In the genomic region with DNA sequence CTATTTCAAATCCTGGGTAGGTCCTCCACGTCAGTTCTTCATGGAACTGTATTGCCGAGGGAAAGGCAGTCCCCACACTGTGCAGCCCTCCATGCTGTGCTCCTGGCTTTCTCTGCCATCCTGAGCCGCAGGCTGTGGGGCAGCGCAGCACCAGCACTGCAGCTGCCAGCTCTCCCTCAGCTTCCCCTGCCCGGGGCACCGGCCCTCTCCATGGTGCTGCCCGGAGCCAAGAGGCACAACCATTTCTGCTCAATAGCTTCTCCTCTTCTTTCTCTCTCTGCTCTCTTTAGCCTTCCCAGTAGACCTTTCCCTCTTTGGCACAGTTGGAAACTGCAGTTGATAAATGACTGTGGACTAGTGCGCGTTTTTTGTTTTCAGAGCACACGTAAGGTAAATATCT, we compare ENCODE assay signal across 16 cellular contexts. TPM values are rescaled to one million over a fixed set of nuclear protein-coding genes. Genes with fewer than 3 reads are reported as not detected.
A peak's percentile ranks its signal among the peaks of the same experiment; 100 is the strongest.
DNase-seq lines count a peak whose midpoint lies in the region; ATAC-seq and TF ChIP-seq lines count a peak whose summit lies in the region.
"Had no signal": no experiment of that assay in that cellular context is flagged by ENCODE, and none has a peak within 500 bp of the region (broad histone marks: within the 10 kb centered on the region; RNA-seq: fewer than 3 reads in every experiment).

No MANE protein-coding gene starts in this region.

- H3K9me3 ChIP-seq in liver (ENCODE audit: control insufficient read depth in 4 of 4, low read length in 3 of 4) (no peaks in the 10 kb centered on the region), thyroid gland (no peaks in the 10 kb centered on the region)

- CTCF ChIA-PET in activated CD4-positive, alpha-beta T cell treated with anti-CD3 and anti-CD28 coated beads, Interleukin-2, amount 10 ng/mL, durations not matched to agents 7 days and 5 days (lab: Charles Lee) = no interaction called here

- no peak overlapping the region for H3K9ac ChIP-seq in liver (ENCODE audit: low read depth in 1 of 2, low read length in 2 of 2)

- no peak for TF ChIP-seq CTCF in brain (conservative IDR thresholded peaks at IDR 0.05)
- no peak for TF ChIP-seq CTCF in liver (IDR thresholded peaks at IDR 0.05; ENCODE audit: low read depth, low read length, missing input control)
- TF ChIP-seq CTCF in thyroid gland (IDR thresholded peaks at IDR 0.05) = no peak

- peak in 1 of 2 donors; percentile 23 for TF ChIP-seq RAD21 in liver (IDR thresholded peaks at IDR 0.05)

- peaks cover 3% of the 10 kb centered on the region for H3K4me1 Mint-ChIP-seq in activated CD4-positive, alpha-beta T cell treated with anti-CD3 and anti-CD28 coated beads, Interleukin-2, amount 10 ng/mL, durations not matched to agents 7 days and 5 days
- peaks cover 16% of the 10 kb centered on the region for H3K4me1 Mint-ChIP-seq in brain
- H3K4me1 Mint-ChIP-seq: activated CD4-positive, alpha-beta T cell treated with anti-CD3 and anti-CD28 coated beads for 36 hours had no signal

- peaks cover 46% of the 10 kb centered on the region for H3K36me3 Mint-ChIP-seq in activated CD4-positive, alpha-beta T cell treated with anti-CD3 and anti-CD28 coated beads, Interleukin-2, amount 10 ng/mL, durations not matched to agents 7 days and 5 days (ENCODE audit: low read depth)
- peaks cover 66% of the 10 kb centered on the region for H3K36me3 Mint-ChIP-seq in brain

- H3K4me3 ChIP-seq in liver (ENCODE audit: low read depth in 1 of 3, low read length in 3 of 3) (no peak overlapping the region), thyroid gland (replicated peaks in 1 of 3) (no peak overlapping the region)

- POLR2A ChIA-PET in activated CD4-positive, alpha-beta T cell treated with anti-CD3 and anti-CD28 coated beads, Interleukin-2, amount 10 ng/mL, durations not matched to agents 7 days and 5 days (lab: Charles Lee) = no interaction called here

- peak overlapping the region; percentile 1 for H3K27ac Mint-ChIP-seq in activated CD4-positive, alpha-beta T cell treated with anti-CD3 and anti-CD28 coated beads, Interleukin-2, amount 10 ng/mL, durations not matched to agents 7 days and 5 days
- H3K27ac Mint-ChIP-seq in brain = peak overlapping the region in 3 of 5 experiments; percentile 19 to 72 (median 19)

- intact Hi-C loops in thyroid gland (cut with DNase I) = no loop called here

- peak overlapping the region in 1 of 2 donors; percentile 17 for H3K27ac ChIP-seq in liver (ENCODE audit: low read depth in 1 of 2, low read length in 2 of 2)
- H3K27ac ChIP-seq in thyroid gland = peak overlapping the region in 2 of 3 donors; percentile 84

- no peak for DNase-seq in activated CD4-positive, alpha-beta T cell treated with anti-CD3 and anti-CD28 coated beads, Interleukin-2, amount 10 ng/mL, durations not matched to agents 7 days and 5 days
- DNase-seq in activated CD4-positive, alpha-beta T cell treated with anti-CD3 and anti-CD28 coated beads, Interleukin-2, amount 50 U/mL, for 1 hour = no peak
- peak in 1 of 2 donors; percentile 25 for DNase-seq in thyroid gland
- no peak for DNase-seq in HUDEP-2 (lab: John Stamatoyannopoulos, UW; ENCODE audit: unreplicated experiment in 76 of 76)
- DNase-seq: activated CD4-positive, alpha-beta T cell treated with anti-CD3 and anti-CD28 coated beads for 36 hours; central memory CD4-positive, alpha-beta T cell; DMS79; HFFc6; NCI-H1930; trophoblast cell had no signal

- no peak for TF ChIP-seq POLR2A in thyroid gland (IDR thresholded peaks at IDR 0.05)

- no peaks in the 10 kb centered on the region for H3K27me3 ChIP-seq in liver (ENCODE audit: control insufficient read depth in 4 of 4, insufficient read depth in 4 of 4, low read length in 3 of 4)
- H3K27me3 ChIP-seq in thyroid gland = no peaks in the 10 kb centered on the region

- no peak overlapping the region for H3K4me3 Mint-ChIP-seq in activated CD4-positive, alpha-beta T cell treated with anti-CD3 and anti-CD28 coated beads, Interleukin-2, amount 10 ng/mL, durations not matched to agents 7 days and 5 days
- H3K4me3 Mint-ChIP-seq in brain = no peak overlapping the region
- H3K4me3 Mint-ChIP-seq: activated CD4-positive, alpha-beta T cell treated with anti-CD3 and anti-CD28 coated beads for 36 hours; HFFc6; natural killer cell treated with Interleukin-12 subunit alpha and Interleukin-12 subunit beta and Interleukin-15 and Interleukin-18, amount 100 ng/mL, for 72 hours had no signal

- H3K36me3 ChIP-seq in liver (ENCODE audit: control insufficient read depth in 4 of 4, insufficient read depth in 3 of 4, low read depth in 1 of 4, low read length in 3 of 4) (peaks cover 11 to 35% (median 20%) of the 10 kb centered on the region in 4 donors), thyroid gland (peaks cover 30 to 46% of the 10 kb centered on the region in 2 donors)

- no peaks in the 10 kb centered on the region for H3K27me3 Mint-ChIP-seq in activated CD4-positive, alpha-beta T cell treated with anti-CD3 and anti-CD28 coated beads, Interleukin-2, amount 10 ng/mL, durations not matched to agents 7 days and 5 days
- H3K27me3 Mint-ChIP-seq in brain = no peaks in the 10 kb centered on the region
- H3K27me3 Mint-ChIP-seq: activated CD4-positive, alpha-beta T cell treated with anti-CD3 and anti-CD28 coated beads for 36 hours; natural killer cell treated with Interleukin-12 subunit alpha and Interleukin-12 subunit beta and Interleukin-15 and Interleukin-18, amount 100 ng/mL, for 72 hours had no signal

- WGBS in liver = 39% methylated on average over 10 of the region's 10 CpGs
- WGBS in thyroid gland, 2 donors = 78 to 85% methylated on average over 9 to 10 of the region's 10 CpGs

- ATAC-seq in GM19463 (IDR thresholded peaks at IDR 0.05; ENCODE audit: unreplicated experiment) (no peak), HG03354 (IDR thresholded peaks at IDR 0.05; ENCODE audit: poor library complexity, severe bottlenecking, unreplicated experiment) (no peak)
- ATAC-seq: activated CD4-positive, alpha-beta T cell treated with anti-CD3 and anti-CD28 coated beads for 36 hours; esophagus mucosa; natural killer cell treated with Interleukin-12 subunit alpha and Interleukin-12 subunit beta and Interleukin-15 and Interleukin-18, amount 100 ng/mL, for 72 hours had no signal

- H3K9me3 Mint-ChIP-seq in activated CD4-positive, alpha-beta T cell treated with anti-CD3 and anti-CD28 coated beads, Interleukin-2, amount 10 ng/mL, durations not matched to agents 7 days and 5 days = no peaks in the 10 kb centered on the region
- no peaks in the 10 kb centered on the region for H3K9me3 Mint-ChIP-seq in brain
- H3K9me3 Mint-ChIP-seq: HFFc6; natural killer cell treated with Interleukin-12 subunit alpha and Interleukin-12 subunit beta and Interleukin-15 and Interleukin-18, amount 100 ng/mL, for 72 hours had no signal

- H3K4me1 ChIP-seq in liver (ENCODE audit: control insufficient read depth in 4 of 4, insufficient read depth in 4 of 4, low read length in 3 of 4) = peaks cover 15 to 43% (median 41%) of the 10 kb centered on the region in 4 donors
- peaks cover 15 to 23% of the 10 kb centered on the region in 2 donors for H3K4me1 ChIP-seq in thyroid gland

TF ChIP-seq in liver, 16 proteins besides CTCF, POLR2A, EP300 and RAD21 (continues in another document):
- peak; percentile 20 to 27 for TF ChIP-seq RXRA (IDR thresholded peaks at IDR 0.05)
- TF ChIP-seq YY1 (IDR thresholded peaks at IDR 0.05) = peak; percentile 55
- no peak for TF ChIP-seq GABPA (IDR thresholded peaks at IDR 0.05 in 1 of 2, conservative IDR thresholded peaks at IDR 0.05 in 1 of 2)

RNA-seq across cellular contexts. Expression of a gene that starts 12.1 kb away (rescaled TPM):
- total RNA-seq in activated CD4-positive, alpha-beta T cell treated with anti-CD3 and anti-CD28 coated beads, Interleukin-2, amount 10 ng/mL, durations not matched to agents 7 days and 5 days = 10 to 100 TPM; 17.0 to 17.3 TPM
- polyA plus RNA-seq in brain (ENCODE audit: insufficient read depth, low read depth, low replicate concordance) (0.73 TPM), liver (1 to 10 TPM in 1 of 2 donors, under 1 TPM in 1; 0.82 to 2.4 TPM)
- total RNA-seq in liver (1 to 10 TPM; 1.4 to 4.2 TPM), thyroid gland (1 to 10 TPM; 3.0 to 8.2 (median 3.2) TPM)

RNA-seq across cellular contexts. Expression of a gene that starts 15.6 kb away (rescaled TPM):
- total RNA-seq in activated CD4-positive, alpha-beta T cell treated with anti-CD3 and anti-CD28 coated beads, Interleukin-2, amount 10 ng/mL, durations not matched to agents 7 days and 5 days = 10 to 100 TPM; 31.4 to 41.5 TPM
- 21.5 TPM for polyA plus RNA-seq in brain (ENCODE audit: insufficient read depth, low read depth, low replicate concordance)
- 10 to 100 TPM; 17.0 to 19.8 TPM for total RNA-seq in liver
- polyA plus RNA-seq in liver = 10 to 100 TPM; 10.0 to 15.2 TPM
- 10 to 100 TPM; 18.2 to 22.8 (median 20.4) TPM for total RNA-seq in thyroid gland

RNA-seq across cellular contexts. Expression of a gene that starts 26.1 kb away (rescaled TPM):
- total RNA-seq in activated CD4-positive, alpha-beta T cell treated with anti-CD3 and anti-CD28 coated beads, Interleukin-2, amount 10 ng/mL, durations not matched to agents 7 days and 5 days = 10 to 100 TPM; 32.8 to 35.8 TPM
- polyA plus RNA-seq in brain (ENCODE audit: insufficient read depth, low read depth, low replicate concordance) (20.7 TPM), liver (10 to 100 TPM; 12.1 to 22.7 TPM)
- total RNA-seq in liver (1 to 10 TPM; 4.7 to 9.3 TPM), thyroid gland (10 to 100 TPM; 11.6 to 25.7 (median 14.1) TPM)

RNA-seq across cellular contexts. Expression of a gene that starts 38.2 kb away (rescaled TPM):
- total RNA-seq in activated CD4-positive, alpha-beta T cell treated with anti-CD3 and anti-CD28 coated beads, Interleukin-2, amount 10 ng/mL, durations not matched to agents 7 days and 5 days = 10 to 100 TPM; 25.5 to 35.4 TPM
- polyA plus RNA-seq in brain (ENCODE audit: insufficient read depth, low read depth, low replicate concordance) = 32.9 TPM
- 10 to 100 TPM; 13.3 to 23.2 TPM for total RNA-seq in liver
- polyA plus RNA-seq in liver = 10 to 100 TPM in 1 of 2 donors, 1 to 10 TPM in 1; 3.7 to 13.0 TPM
- total RNA-seq in thyroid gland = 10 to 100 TPM; 14.5 to 21.7 (median 19.3) TPM
